17 cellular contexts compared by ENCODE assay signal in genomic region chr17:59503489-59503888, GRCh38.
A peak's percentile ranks its signal among the peaks of the same experiment; 100 is the strongest.
DNase-seq lines count a peak whose midpoint lies in the region; ATAC-seq, FAIRE-seq and TF ChIP-seq lines count a peak whose summit lies in the region.
"Had no signal": no experiment of that assay in that cellular context is flagged by ENCODE, and none has a peak within 500 bp of the region (broad histone marks: within the 10 kb centered on the region; RNA-seq: fewer than 3 reads in every experiment).

No MANE protein-coding gene starts in this region.

- no peaks in the 10 kb centered on the region for H3K36me3 Mint-ChIP-seq in activated CD4-positive, alpha-beta memory T cell treated with anti-CD3 and anti-CD28 coated beads, Interleukin-2, amount 10 ng/mL, durations not matched to agents 7 days and 5 days (ENCODE audit: low read depth)
- H3K36me3 Mint-ChIP-seq in activated CD4-positive, alpha-beta memory T cell treated with anti-CD3 and anti-CD28 coated beads for 36 hours: no peaks in the 10 kb centered on the region
- no peaks in the 10 kb centered on the region for H3K36me3 Mint-ChIP-seq in activated CD8-positive, alpha-beta T cell treated with anti-CD3 and anti-CD28 coated beads for 36 hours (ENCODE audit: low read depth)
- H3K36me3 Mint-ChIP-seq: CD8-positive, alpha-beta T cell had no signal

- CTCF ChIA-PET in activated CD4-positive, alpha-beta memory T cell treated with anti-CD3 and anti-CD28 coated beads, Interleukin-2, amount 10 ng/mL, durations not matched to agents 7 days and 5 days (lab: Charles Lee): interaction anchor here (0.7 kb wide), 1 partner anchor 179 kb away, joined by 3 read pairs; no protein-coding TSS in a partner anchor
- CTCF ChIA-PET in activated CD4-positive, alpha-beta memory T cell treated with anti-CD3 and anti-CD28 coated beads for 36 hours (lab: Charles Lee): interaction anchor here (0.6 to 1.1 kb wide), 2 partner anchors 18 to 83 kb away, joined by 4 to 5 read pairs; no protein-coding TSS in a partner anchor
- CTCF ChIA-PET in A549 (lab: Yijun Ruan, JAX): interaction anchor here (0.6 to 1.2 kb wide), 6 partner anchors 18 to 535 kb away, joined by 3 to 7 read pairs (median 4); no protein-coding TSS in a partner anchor
- CTCF ChIA-PET in activated CD8-positive, alpha-beta T cell treated with anti-CD3 and anti-CD28 coated beads for 36 hours (lab: Charles Lee): no interaction called here

- peak; percentile 23 for FAIRE-seq in A549 (lab: Jason Lieb, UNC)
- FAIRE-seq: GM12878, H1 had no signal

- H3K27me3 ChIP-seq in upper lobe of right lung: no peaks in the 10 kb centered on the region
- H3K27me3 ChIP-seq: BLaER1 had no signal

- H3K27ac ChIP-seq in A549 (no peak overlapping the region), upper lobe of right lung (no peak overlapping the region)
- H3K27ac ChIP-seq: 22Rv1, BLaER1 had no signal

- no peak overlapping the region for H3K4me2 ChIP-seq in A549
- H3K4me2 ChIP-seq: BLaER1 had no signal

- no peaks in the 10 kb centered on the region for H3K36me3 ChIP-seq in upper lobe of right lung
- H3K36me3 ChIP-seq: BLaER1 had no signal

- TF ChIP-seq RAD21 in A549 (conservative IDR thresholded peaks at IDR 0.05 in 1 of 2, IDR thresholded peaks at IDR 0.05 in 1 of 2): no peak

- H3K9me3 ChIP-seq in A549: no peaks in the 10 kb centered on the region
- no peaks in the 10 kb centered on the region for H3K9me3 ChIP-seq in upper lobe of right lung
- H3K9me3 ChIP-seq: BLaER1 had no signal

- intact Hi-C loops in activated CD4-positive, alpha-beta memory T cell treated with anti-CD3 and anti-CD28 coated beads for 36 hours (cut with micrococcal nuclease): no loop called here
- intact Hi-C loops in upper lobe of right lung (cut with DNase I): no loop called here
- intact Hi-C loops in activated CD8-positive, alpha-beta T cell treated with anti-CD3 and anti-CD28 coated beads for 36 hours (cut with micrococcal nuclease): no loop called here

- no peak overlapping the region for H3K4me3 Mint-ChIP-seq in activated CD4-positive, alpha-beta memory T cell treated with anti-CD3 and anti-CD28 coated beads, Interleukin-2, amount 10 ng/mL, durations not matched to agents 7 days and 5 days
- H3K4me3 Mint-ChIP-seq in activated CD4-positive, alpha-beta memory T cell treated with anti-CD3 and anti-CD28 coated beads for 36 hours: no peak overlapping the region
- no peak overlapping the region for H3K4me3 Mint-ChIP-seq in activated CD8-positive, alpha-beta T cell treated with anti-CD3 and anti-CD28 coated beads for 36 hours
- H3K4me3 Mint-ChIP-seq: CD8-positive, alpha-beta T cell; H9 had no signal

- TF ChIP-seq CTCF in A549 (IDR thresholded peaks at IDR 0.05) (no peak), upper lobe of right lung (IDR thresholded peaks at IDR 0.05) (no peak)
- TF ChIP-seq CTCF in activated CD8-positive, alpha-beta T cell treated with anti-CD3 and anti-CD28 coated beads for 36 hours (IDR thresholded peaks at IDR 0.05): no peak

- ATAC-seq in A549: no peak
- ATAC-seq in upper lobe of right lung: peak; percentile 31
- ATAC-seq in activated CD8-positive, alpha-beta T cell treated with anti-CD3 and anti-CD28 coated beads for 36 hours: no peak
- ATAC-seq: CD8-positive, alpha-beta T cell; GM12878 had no signal

- H3K27ac Mint-ChIP-seq in activated CD4-positive, alpha-beta memory T cell treated with anti-CD3 and anti-CD28 coated beads, Interleukin-2, amount 10 ng/mL, durations not matched to agents 7 days and 5 days: no peak overlapping the region
- no peak overlapping the region for H3K27ac Mint-ChIP-seq in activated CD4-positive, alpha-beta memory T cell treated with anti-CD3 and anti-CD28 coated beads for 36 hours
- H3K27ac Mint-ChIP-seq in activated CD8-positive, alpha-beta T cell treated with anti-CD3 and anti-CD28 coated beads for 36 hours: no peak overlapping the region
- H3K27ac Mint-ChIP-seq: CD8-positive, alpha-beta T cell; H9 had no signal

- H3K4me1 ChIP-seq in A549 (no peaks in the 10 kb centered on the region), upper lobe of right lung (no peaks in the 10 kb centered on the region)
- H3K4me1 ChIP-seq: BLaER1 had no signal

- TF ChIP-seq POLR2A in A549 (IDR thresholded peaks at IDR 0.05; ENCODE audit: low read length): no peak

- no peak overlapping the region for H3K4me3 ChIP-seq in A549
- no peak overlapping the region for H3K4me3 ChIP-seq in upper lobe of right lung
- H3K4me3 ChIP-seq: BLaER1, GM12878 had no signal

- peaks cover 2% of the 10 kb centered on the region for H3K27me3 Mint-ChIP-seq in activated CD4-positive, alpha-beta memory T cell treated with anti-CD3 and anti-CD28 coated beads, Interleukin-2, amount 10 ng/mL, durations not matched to agents 7 days and 5 days
- H3K27me3 Mint-ChIP-seq in activated CD4-positive, alpha-beta memory T cell treated with anti-CD3 and anti-CD28 coated beads for 36 hours: no peaks in the 10 kb centered on the region
- H3K27me3 Mint-ChIP-seq in activated CD8-positive, alpha-beta T cell treated with anti-CD3 and anti-CD28 coated beads for 36 hours: no peaks in the 10 kb centered on the region

- H3K9me3 Mint-ChIP-seq in activated CD4-positive, alpha-beta memory T cell treated with anti-CD3 and anti-CD28 coated beads, Interleukin-2, amount 10 ng/mL, durations not matched to agents 7 days and 5 days: no peaks in the 10 kb centered on the region
- H3K9me3 Mint-ChIP-seq in activated CD4-positive, alpha-beta memory T cell treated with anti-CD3 and anti-CD28 coated beads for 36 hours: no peaks in the 10 kb centered on the region
- no peaks in the 10 kb centered on the region for H3K9me3 Mint-ChIP-seq in activated CD8-positive, alpha-beta T cell treated with anti-CD3 and anti-CD28 coated beads for 36 hours
- H3K9me3 Mint-ChIP-seq: CD8-positive, alpha-beta T cell had no signal

- peak; percentile 9 for DNase-seq in activated CD4-positive, alpha-beta memory T cell treated with anti-CD3 and anti-CD28 coated beads, Interleukin-2, amount 10 ng/mL, durations not matched to agents 7 days and 5 days
- no peak for DNase-seq in activated CD4-positive, alpha-beta memory T cell treated with anti-CD3 and anti-CD28 coated beads for 36 hours
- DNase-seq in A549 (ENCODE audit: low read depth in 1 of 2, low spot score in 1 of 2): no peak
- DNase-seq in mesenteric fat pad (ENCODE audit: low spot score): peak; percentile 9
- DNase-seq in upper lobe of right lung: no peak
- no peak for DNase-seq in cerebellar cortex (ENCODE audit: low spot score)
- no peak for DNase-seq in activated CD8-positive, alpha-beta T cell treated with anti-CD3 and anti-CD28 coated beads for 36 hours
- DNase-seq: Calu3; CD8-positive, alpha-beta T cell; DMS53; DND-41; EL; H9 had no signal

- POLR2A ChIA-PET in activated CD4-positive, alpha-beta memory T cell treated with anti-CD3 and anti-CD28 coated beads, Interleukin-2, amount 10 ng/mL, durations not matched to agents 7 days and 5 days (lab: Charles Lee): no interaction called here
- POLR2A ChIA-PET in activated CD4-positive, alpha-beta memory T cell treated with anti-CD3 and anti-CD28 coated beads for 36 hours (lab: Charles Lee): no interaction called here
- POLR2A ChIA-PET in A549 (lab: Yijun Ruan, JAX): no interaction called here
- POLR2A ChIA-PET in activated CD8-positive, alpha-beta T cell treated with anti-CD3 and anti-CD28 coated beads for 36 hours (lab: Charles Lee): no interaction called here

- WGBS in A549 (ENCODE audit: missing lambda C conversion rate): 55% methylated on average over 3 of the region's 3 CpGs

- no peak for TF ChIP-seq EP300 in A549 (IDR thresholded peaks at IDR 0.05)

- H3K4me1 Mint-ChIP-seq in activated CD4-positive, alpha-beta memory T cell treated with anti-CD3 and anti-CD28 coated beads, Interleukin-2, amount 10 ng/mL, durations not matched to agents 7 days and 5 days: no peaks in the 10 kb centered on the region
- H3K4me1 Mint-ChIP-seq in activated CD4-positive, alpha-beta memory T cell treated with anti-CD3 and anti-CD28 coated beads for 36 hours (ENCODE audit: low read depth): no peaks in the 10 kb centered on the region
- H3K4me1 Mint-ChIP-seq in activated CD8-positive, alpha-beta T cell treated with anti-CD3 and anti-CD28 coated beads for 36 hours (ENCODE audit: low read depth): no peaks in the 10 kb centered on the region

TF ChIP-seq in A549, 52 proteins besides CTCF, POLR2A, EP300 and RAD21 (continues in another document):
- no peak for TF ChIP-seq NR3C1 (IDR thresholded peaks at IDR 0.05)
- TF ChIP-seq CBX2 (IDR thresholded peaks at IDR 0.05; ENCODE audit: borderline replicate concordance, low read depth): no peak
- no peak for TF ChIP-seq BCL3 (IDR thresholded peaks at IDR 0.05)
- TF ChIP-seq RARB (CRISPR knock-in tag; IDR thresholded peaks at IDR 0.05): no peak
- TF ChIP-seq ELK1 (IDR thresholded peaks at IDR 0.05; ENCODE audit: low read depth, low read length): no peak
- no peak for TF ChIP-seq SREBF2 (IDR thresholded peaks at IDR 0.05)
- TF ChIP-seq JUNB (IDR thresholded peaks at IDR 0.05): no peak
- no peak for TF ChIP-seq NFE2L2 (conservative IDR thresholded peaks at IDR 0.05; ENCODE audit: low read length)
- TF ChIP-seq FOXS1 (CRISPR knock-in tag; IDR thresholded peaks at IDR 0.05): no peak
- no peak for TF ChIP-seq RNF2 (IDR thresholded peaks at IDR 0.05; ENCODE audit: borderline replicate concordance, low read depth)
- no peak for TF ChIP-seq HOXB5 (CRISPR knock-in tag; IDR thresholded peaks at IDR 0.05)

Comparison
In these comparisons a context has a peak if more than half of its experiments do, and no peak if none do; other contexts are left out.
1. DNase-seq: peak in activated CD4-positive, alpha-beta memory T cell treated with anti-CD3 and anti-CD28 coated beads, Interleukin-2, amount 10 ng/mL, durations not matched to agents 7 days and 5 days (single experiment) and mesenteric fat pad (single experiment); none in activated CD4-positive, alpha-beta memory T cell treated with anti-CD3 and anti-CD28 coated beads for 36 hours (single experiment), A549 (0 of 2), upper lobe of right lung (single experiment), cerebellar cortex (single experiment) and activated CD8-positive, alpha-beta T cell treated with anti-CD3 and anti-CD28 coated beads for 36 hours (single experiment).